ENCODE assay signal across 1 cellular context in the genomic region with DNA sequence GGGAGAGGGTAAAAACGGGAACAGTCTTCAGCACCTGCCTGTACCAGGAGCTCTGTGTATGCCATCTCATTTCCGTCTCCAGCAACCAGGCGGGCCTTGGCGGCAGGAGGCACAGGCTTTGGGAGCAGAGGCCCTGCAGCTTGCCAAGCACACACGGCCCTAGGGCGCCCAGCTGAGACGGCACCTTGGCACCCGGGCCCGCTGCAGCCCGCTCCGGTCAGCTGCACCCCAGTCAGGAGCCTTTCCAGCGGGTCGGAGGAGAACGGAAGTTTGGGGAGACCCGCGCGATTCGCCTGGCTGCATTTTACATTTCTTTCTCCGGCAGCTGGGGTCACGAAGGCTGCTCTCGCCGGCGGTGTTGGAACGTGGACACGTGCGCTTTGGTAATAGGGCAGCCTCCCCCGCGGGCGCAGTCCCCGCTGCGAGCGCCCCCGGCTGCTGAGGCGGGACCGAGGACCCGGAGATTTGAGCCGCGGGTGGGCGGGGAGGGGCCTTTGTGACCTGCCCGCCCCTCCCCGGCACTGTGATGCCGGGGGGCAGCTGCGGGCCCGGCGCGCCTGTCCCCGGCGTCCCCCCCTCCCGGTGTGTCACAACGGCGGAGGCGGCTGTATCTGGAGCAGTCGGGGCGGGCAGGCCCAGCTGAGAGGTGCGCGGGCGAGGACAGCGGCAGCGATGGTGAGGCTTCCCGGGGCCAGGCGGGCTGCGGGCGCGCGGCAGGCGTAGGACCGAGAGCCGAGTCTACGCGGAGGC.
A peak's percentile ranks its signal among the peaks of the same experiment; 100 is the strongest.
TF ChIP-seq lines count a peak whose summit lies in the region.

A gene (plus strand): TSS at position 616 of the 750 bp plus-strand sequence. CDS start 57 bp downstream, at position 673.

TF ChIP-seq in HEK293, 187 proteins besides CTCF, POLR2A, EP300 and RAD21 (continued from another document and continues in another):
- TF ChIP-seq, protein P1, sequence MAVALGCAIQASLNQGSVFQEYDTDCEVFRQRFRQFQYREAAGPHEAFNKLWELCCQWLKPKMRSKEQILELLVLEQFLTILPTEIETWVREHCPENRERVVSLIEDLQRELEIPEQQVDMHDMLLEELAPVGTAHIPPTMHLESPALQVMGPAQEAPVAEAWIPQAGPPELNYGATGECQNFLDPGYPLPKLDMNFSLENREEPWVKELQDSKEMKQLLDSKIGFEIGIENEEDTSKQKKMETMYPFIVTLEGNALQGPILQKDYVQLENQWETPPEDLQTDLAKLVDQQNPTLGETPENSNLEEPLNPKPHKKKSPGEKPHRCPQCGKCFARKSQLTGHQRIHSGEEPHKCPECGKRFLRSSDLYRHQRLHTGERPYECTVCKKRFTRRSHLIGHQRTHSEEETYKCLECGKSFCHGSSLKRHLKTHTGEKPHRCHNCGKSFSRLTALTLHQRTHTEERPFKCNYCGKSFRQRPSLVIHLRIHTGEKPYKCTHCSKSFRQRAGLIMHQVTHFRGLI (tag by site-specific recombination; IDR thresholded peaks at IDR 0.05), result no peak
- TF ChIP-seq, protein P2, sequence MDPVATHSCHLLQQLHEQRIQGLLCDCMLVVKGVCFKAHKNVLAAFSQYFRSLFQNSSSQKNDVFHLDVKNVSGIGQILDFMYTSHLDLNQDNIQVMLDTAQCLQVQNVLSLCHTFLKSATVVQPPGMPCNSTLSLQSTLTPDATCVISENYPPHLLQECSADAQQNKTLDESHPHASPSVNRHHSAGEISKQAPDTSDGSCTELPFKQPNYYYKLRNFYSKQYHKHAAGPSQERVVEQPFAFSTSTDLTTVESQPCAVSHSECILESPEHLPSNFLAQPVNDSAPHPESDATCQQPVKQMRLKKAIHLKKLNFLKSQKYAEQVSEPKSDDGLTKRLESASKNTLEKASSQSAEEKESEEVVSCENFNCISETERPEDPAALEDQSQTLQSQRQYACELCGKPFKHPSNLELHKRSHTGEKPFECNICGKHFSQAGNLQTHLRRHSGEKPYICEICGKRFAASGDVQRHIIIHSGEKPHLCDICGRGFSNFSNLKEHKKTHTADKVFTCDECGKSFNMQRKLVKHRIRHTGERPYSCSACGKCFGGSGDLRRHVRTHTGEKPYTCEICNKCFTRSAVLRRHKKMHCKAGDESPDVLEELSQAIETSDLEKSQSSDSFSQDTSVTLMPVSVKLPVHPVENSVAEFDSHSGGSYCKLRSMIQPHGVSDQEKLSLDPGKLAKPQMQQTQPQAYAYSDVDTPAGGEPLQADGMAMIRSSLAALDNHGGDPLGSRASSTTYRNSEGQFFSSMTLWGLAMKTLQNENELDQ (tag by site-specific recombination; IDR thresholded peaks at IDR 0.05; ENCODE audit: low read depth), result no peak
- TF ChIP-seq ZIC2 (tag by site-specific recombination; IDR thresholded peaks at IDR 0.05) (peak; percentile 81), ZNF16 (tag by site-specific recombination; IDR thresholded peaks at IDR 0.05; ENCODE audit: low read depth) (no peak), ZNF157 (tag by site-specific recombination; IDR thresholded peaks at IDR 0.05) (no peak), ZNF24 (tag by site-specific recombination; IDR thresholded peaks at IDR 0.05) (no peak), ZBTB8A (tag by site-specific recombination; IDR thresholded peaks at IDR 0.05) (no peak), MEIS1 (CRISPR knock-in tag; IDR thresholded peaks at IDR 0.05; ENCODE audit: borderline replicate concordance) (no peak), KLF7 (tag by site-specific recombination; IDR thresholded peaks at IDR 0.05; ENCODE audit: borderline replicate concordance) (no peak), ZNF843 (tag by site-specific recombination; IDR thresholded peaks at IDR 0.05) (no peak), SP3 (tag by site-specific recombination; IDR thresholded peaks at IDR 0.05) (no peak), OSR2 (tag by site-specific recombination; IDR thresholded peaks at IDR 0.05) (no peak), ZNF610 (tag by site-specific recombination; IDR thresholded peaks at IDR 0.05; ENCODE audit: borderline replicate concordance) (no peak), ZNF701 (tag by site-specific recombination; IDR thresholded peaks at IDR 0.05) (no peak), ZBTB21 (tag by site-specific recombination; IDR thresholded peaks at IDR 0.05) (no peak), ZNF791 (tag by site-specific recombination; IDR thresholded peaks at IDR 0.05) (no peak), ZBTB17 (tag by site-specific recombination; IDR thresholded peaks at IDR 0.05) (no peak), ZNF302 (tag by site-specific recombination; IDR thresholded peaks at IDR 0.05; ENCODE audit: low read depth) (no peak), ZNF266 (tag by site-specific recombination; IDR thresholded peaks at IDR 0.05; ENCODE audit: low read depth) (no peak), ZNF146 (tag by site-specific recombination; IDR thresholded peaks at IDR 0.05) (no peak), SALL2 (tag by site-specific recombination; IDR thresholded peaks at IDR 0.05; ENCODE audit: borderline replicate concordance) (no peak), KLF1 (tag by site-specific recombination; IDR thresholded peaks at IDR 0.05) (no peak), ZNF19 (tag by site-specific recombination; IDR thresholded peaks at IDR 0.05; ENCODE audit: low read depth) (no peak), ZNF391 (tag by site-specific recombination; IDR thresholded peaks at IDR 0.05; ENCODE audit: borderline replicate concordance, low read depth) (no peak), ZBTB20 (tag by site-specific recombination; IDR thresholded peaks at IDR 0.05) (no peak), KLF9 (tag by site-specific recombination; IDR thresholded peaks at IDR 0.05; ENCODE audit: low read depth) (no peak), ZNF558 (tag by site-specific recombination; IDR thresholded peaks at IDR 0.05) (no peak), GLI2 (tag by site-specific recombination; IDR thresholded peaks at IDR 0.05; ENCODE audit: borderline replicate concordance, low read depth) (no peak), GLIS2 (tag by site-specific recombination; IDR thresholded peaks at IDR 0.05) (peak; percentile 50; the same call in 1 of the 2 replicates), ZBTB48 (tag by site-specific recombination; IDR thresholded peaks at IDR 0.05) (no peak), ZNF155 (tag by site-specific recombination; IDR thresholded peaks at IDR 0.05) (no peak), EGR2 (tag by site-specific recombination; IDR thresholded peaks at IDR 0.05; ENCODE audit: low read depth) (peak; percentile 81), HOXD13 (CRISPR knock-in tag; IDR thresholded peaks at IDR 0.05; ENCODE audit: borderline replicate concordance) (no peak)
- TF ChIP-seq, protein P3, sequence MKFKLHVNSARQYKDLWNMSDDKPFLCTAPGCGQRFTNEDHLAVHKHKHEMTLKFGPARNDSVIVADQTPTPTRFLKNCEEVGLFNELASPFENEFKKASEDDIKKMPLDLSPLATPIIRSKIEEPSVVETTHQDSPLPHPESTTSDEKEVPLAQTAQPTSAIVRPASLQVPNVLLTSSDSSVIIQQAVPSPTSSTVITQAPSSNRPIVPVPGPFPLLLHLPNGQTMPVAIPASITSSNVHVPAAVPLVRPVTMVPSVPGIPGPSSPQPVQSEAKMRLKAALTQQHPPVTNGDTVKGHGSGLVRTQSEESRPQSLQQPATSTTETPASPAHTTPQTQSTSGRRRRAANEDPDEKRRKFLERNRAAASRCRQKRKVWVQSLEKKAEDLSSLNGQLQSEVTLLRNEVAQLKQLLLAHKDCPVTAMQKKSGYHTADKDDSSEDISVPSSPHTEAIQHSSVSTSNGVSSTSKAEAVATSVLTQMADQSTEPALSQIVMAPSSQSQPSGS (tag by site-specific recombination; IDR thresholded peaks at IDR 0.05; ENCODE audit: low read depth), result no peak
- TF ChIP-seq, protein P4, sequence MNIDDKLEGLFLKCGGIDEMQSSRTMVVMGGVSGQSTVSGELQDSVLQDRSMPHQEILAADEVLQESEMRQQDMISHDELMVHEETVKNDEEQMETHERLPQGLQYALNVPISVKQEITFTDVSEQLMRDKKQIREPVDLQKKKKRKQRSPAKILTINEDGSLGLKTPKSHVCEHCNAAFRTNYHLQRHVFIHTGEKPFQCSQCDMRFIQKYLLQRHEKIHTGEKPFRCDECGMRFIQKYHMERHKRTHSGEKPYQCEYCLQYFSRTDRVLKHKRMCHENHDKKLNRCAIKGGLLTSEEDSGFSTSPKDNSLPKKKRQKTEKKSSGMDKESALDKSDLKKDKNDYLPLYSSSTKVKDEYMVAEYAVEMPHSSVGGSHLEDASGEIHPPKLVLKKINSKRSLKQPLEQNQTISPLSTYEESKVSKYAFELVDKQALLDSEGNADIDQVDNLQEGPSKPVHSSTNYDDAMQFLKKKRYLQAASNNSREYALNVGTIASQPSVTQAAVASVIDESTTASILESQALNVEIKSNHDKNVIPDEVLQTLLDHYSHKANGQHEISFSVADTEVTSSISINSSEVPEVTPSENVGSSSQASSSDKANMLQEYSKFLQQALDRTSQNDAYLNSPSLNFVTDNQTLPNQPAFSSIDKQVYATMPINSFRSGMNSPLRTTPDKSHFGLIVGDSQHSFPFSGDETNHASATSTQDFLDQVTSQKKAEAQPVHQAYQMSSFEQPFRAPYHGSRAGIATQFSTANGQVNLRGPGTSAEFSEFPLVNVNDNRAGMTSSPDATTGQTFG (tag by site-specific recombination; IDR thresholded peaks at IDR 0.05; ENCODE audit: borderline replicate concordance), result no peak
- TF ChIP-seq, protein P5, sequence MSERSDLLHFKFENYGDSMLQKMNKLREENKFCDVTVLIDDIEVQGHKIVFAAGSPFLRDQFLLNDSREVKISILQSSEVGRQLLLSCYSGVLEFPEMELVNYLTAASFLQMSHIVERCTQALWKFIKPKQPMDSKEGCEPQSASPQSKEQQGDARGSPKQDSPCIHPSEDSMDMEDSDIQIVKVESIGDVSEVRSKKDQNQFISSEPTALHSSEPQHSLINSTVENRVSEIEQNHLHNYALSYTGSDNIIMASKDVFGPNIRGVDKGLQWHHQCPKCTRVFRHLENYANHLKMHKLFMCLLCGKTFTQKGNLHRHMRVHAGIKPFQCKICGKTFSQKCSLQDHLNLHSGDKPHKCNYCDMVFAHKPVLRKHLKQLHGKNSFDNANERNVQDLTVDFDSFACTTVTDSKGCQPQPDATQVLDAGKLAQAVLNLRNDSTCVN (tag by site-specific recombination; optimal IDR thresholded peaks at IDR 0.05), result peak; percentile 76
- TF ChIP-seq, protein P6, sequence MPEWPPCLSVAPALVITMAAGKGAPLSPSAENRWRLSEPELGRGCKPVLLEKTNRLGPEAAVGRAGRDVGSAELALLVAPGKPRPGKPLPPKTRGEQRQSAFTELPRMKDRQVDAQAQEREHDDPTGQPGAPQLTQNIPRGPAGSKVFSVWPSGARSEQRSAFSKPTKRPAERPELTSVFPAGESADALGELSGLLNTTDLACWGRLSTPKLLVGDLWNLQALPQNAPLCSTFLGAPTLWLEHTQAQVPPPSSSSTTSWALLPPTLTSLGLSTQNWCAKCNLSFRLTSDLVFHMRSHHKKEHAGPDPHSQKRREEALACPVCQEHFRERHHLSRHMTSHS (tag by site-specific recombination; IDR thresholded peaks at IDR 0.05), result no peak
- TF ChIP-seq, protein P7, sequence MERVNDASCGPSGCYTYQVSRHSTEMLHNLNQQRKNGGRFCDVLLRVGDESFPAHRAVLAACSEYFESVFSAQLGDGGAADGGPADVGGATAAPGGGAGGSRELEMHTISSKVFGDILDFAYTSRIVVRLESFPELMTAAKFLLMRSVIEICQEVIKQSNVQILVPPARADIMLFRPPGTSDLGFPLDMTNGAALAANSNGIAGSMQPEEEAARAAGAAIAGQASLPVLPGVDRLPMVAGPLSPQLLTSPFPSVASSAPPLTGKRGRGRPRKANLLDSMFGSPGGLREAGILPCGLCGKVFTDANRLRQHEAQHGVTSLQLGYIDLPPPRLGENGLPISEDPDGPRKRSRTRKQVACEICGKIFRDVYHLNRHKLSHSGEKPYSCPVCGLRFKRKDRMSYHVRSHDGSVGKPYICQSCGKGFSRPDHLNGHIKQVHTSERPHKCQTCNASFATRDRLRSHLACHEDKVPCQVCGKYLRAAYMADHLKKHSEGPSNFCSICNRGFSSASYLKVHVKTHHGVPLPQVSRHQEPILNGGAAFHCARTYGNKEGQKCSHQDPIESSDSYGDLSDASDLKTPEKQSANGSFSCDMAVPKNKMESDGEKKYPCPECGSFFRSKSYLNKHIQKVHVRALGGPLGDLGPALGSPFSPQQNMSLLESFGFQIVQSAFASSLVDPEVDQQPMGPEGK (tag by site-specific recombination; IDR thresholded peaks at IDR 0.05), result peak; percentile 34; the same call in 1 of the 2 replicates
- TF ChIP-seq, protein P8, sequence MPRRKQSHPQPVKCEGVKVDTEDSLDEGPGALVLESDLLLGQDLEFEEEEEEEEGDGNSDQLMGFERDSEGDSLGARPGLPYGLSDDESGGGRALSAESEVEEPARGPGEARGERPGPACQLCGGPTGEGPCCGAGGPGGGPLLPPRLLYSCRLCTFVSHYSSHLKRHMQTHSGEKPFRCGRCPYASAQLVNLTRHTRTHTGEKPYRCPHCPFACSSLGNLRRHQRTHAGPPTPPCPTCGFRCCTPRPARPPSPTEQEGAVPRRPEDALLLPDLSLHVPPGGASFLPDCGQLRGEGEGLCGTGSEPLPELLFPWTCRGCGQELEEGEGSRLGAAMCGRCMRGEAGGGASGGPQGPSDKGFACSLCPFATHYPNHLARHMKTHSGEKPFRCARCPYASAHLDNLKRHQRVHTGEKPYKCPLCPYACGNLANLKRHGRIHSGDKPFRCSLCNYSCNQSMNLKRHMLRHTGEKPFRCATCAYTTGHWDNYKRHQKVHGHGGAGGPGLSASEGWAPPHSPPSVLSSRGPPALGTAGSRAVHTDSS (tag by site-specific recombination; IDR thresholded peaks at IDR 0.05), result no peak
- TF ChIP-seq, protein P9, sequence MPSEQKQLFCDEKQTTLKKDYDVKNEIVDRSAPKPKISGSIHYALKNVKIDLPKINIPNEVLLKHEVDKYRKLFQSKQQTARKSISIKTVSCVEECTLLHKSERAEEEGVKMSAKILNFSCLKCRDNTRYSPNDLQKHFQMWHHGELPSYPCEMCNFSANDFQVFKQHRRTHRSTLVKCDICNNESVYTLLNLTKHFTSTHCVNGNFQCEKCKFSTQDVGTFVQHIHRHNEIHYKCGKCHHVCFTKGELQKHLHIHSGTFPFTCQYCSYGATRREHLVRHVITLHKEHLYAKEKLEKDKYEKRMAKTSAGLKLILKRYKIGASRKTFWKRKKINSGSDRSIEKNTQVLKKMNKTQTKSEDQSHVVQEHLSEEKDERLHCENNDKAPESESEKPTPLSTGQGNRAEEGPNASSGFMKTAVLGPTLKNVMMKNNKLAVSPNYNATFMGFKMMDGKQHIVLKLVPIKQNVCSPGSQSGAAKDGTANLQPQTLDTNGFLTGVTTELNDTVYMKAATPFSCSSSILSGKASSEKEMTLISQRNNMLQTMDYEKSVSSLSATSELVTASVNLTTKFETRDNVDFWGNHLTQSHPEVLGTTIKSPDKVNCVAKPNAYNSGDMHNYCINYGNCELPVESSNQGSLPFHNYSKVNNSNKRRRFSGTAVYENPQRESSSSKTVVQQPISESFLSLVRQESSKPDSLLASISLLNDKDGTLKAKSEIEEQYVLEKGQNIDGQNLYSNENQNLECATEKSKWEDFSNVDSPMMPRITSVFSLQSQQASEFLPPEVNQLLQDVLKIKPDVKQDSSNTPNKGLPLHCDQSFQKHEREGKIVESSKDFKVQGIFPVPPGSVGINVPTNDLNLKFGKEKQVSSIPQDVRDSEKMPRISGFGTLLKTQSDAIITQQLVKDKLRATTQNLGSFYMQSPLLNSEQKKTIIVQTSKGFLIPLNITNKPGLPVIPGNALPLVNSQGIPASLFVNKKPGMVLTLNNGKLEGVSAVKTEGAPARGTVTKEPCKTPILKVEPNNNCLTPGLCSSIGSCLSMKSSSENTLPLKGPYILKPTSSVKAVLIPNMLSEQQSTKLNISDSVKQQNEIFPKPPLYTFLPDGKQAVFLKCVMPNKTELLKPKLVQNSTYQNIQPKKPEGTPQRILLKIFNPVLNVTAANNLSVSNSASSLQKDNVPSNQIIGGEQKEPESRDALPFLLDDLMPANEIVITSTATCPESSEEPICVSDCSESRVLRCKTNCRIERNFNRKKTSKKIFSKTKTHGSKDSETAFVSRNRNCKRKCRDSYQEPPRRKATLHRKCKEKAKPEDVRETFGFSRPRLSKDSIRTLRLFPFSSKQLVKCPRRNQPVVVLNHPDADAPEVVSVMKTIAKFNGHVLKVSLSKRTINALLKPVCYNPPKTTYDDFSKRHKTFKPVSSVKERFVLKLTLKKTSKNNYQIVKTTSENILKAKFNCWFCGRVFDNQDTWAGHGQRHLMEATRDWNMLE (tag by site-specific recombination; conservative IDR thresholded peaks at IDR 0.05; ENCODE audit: low read depth), result no peak
